ENCODE assay signal across 14 cellular contexts in the genomic region with DNA sequence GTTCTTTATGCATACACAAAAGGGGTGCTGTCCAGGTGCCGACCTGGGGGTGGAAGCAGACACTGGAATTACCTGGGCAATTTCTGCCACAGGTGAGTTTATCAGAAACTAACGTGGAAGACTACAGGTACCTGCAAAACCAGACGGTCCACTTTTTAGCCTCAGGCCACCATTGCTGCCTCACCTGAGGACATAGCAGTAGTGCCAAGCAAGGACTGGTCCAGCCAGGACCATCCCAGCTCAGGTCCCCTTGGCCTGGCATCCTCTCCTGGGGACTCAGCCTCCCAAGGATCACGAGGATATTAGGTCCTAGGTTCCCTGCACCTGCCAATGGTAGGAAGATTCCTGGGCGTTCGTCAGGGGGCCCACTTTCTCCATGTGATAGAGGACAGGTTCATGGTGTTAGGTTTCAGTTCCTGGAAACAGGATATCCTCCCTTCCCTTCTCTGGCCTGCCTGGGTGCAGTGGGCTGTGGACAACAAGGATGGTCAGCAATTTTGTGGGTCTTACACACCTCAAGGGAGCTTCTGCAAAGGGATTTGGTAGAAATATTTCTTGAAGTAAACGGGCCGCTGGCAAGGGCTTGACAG.
DNase-seq lines count a peak whose midpoint lies in the region; ATAC-seq and TF ChIP-seq lines count a peak whose summit lies in the region.
"Had no signal": no experiment of that assay in that cellular context is flagged by ENCODE, and none has a peak within 500 bp of the region (broad histone marks: within the 10 kb centered on the region; RNA-seq: fewer than 3 reads in every experiment).

No MANE protein-coding gene starts in this region.

- H3K27ac ChIP-seq in HUES64 (ENCODE audit: low read depth, low read length): peak overlapping the region; percentile 12; the same call in 1 of the 2 replicates
- no peak overlapping the region for H3K27ac ChIP-seq in duodenal mucosa (ENCODE audit: low read depth, low read length)
- no peak overlapping the region for H3K27ac ChIP-seq in osteoblast (ENCODE audit: low read depth, low read length)
- H3K27ac ChIP-seq: coronary artery, right atrium auricular region, SJSA1 had no signal

- no peak overlapping the region for H3K4me3 ChIP-seq in HUES64 (ENCODE audit: low read length)
- peak overlapping the region; percentile 20 to 55 for H3K4me3 ChIP-seq in duodenal mucosa (ENCODE audit: low read depth in 1 of 2, low read length in 2 of 2)
- H3K4me3 ChIP-seq in osteoblast (ENCODE audit: insufficient read depth, low read length): peak overlapping the region; percentile 34
- H3K4me3 ChIP-seq: coronary artery, right atrium auricular region, SJSA1 had no signal

- H4K20me1 ChIP-seq in osteoblast (ENCODE audit: insufficient read depth, low read length): no peaks in the 10 kb centered on the region

- H3K4me1 ChIP-seq in HUES64 (ENCODE audit: insufficient read depth, low read length) (peaks cover 29% of the 10 kb centered on the region), duodenal mucosa (ENCODE audit: control insufficient read depth in 1 of 2, insufficient read depth in 2 of 2, low read length in 2 of 2) (peaks cover 7 to 9% of the 10 kb centered on the region in 2 donors), osteoblast (ENCODE audit: insufficient read depth, low read length) (peaks cover 14% of the 10 kb centered on the region)

- H3K4me2 ChIP-seq in osteoblast (ENCODE audit: insufficient read depth, low read length): peak overlapping the region; percentile 66

- DNase-seq in DMS53 treated with DMSO at 0.1 percent for 48 hours (lab: John Stamatoyannopoulos, UW; ENCODE audit: unreplicated experiment): peak; percentile 82
- peak; percentile 41 for DNase-seq in osteoblast (ENCODE audit: insufficient read length, low spot score, missing footprints)
- DNase-seq in NCI-H1694 treated with DMSO at 0.1 percent for 48 hours (lab: John Stamatoyannopoulos, UW): no peak
- no peak for DNase-seq in GM19238 (ENCODE audit: insufficient read length, low spot score)
- DNase-seq: hypothalamus; Kasumi-1; stimulated activated naive B cell treated with anti-CD40 and anti-IgM and Interleukin-4, amounts not matched to agents 10 μg/mL and 1 μg/mL and 100 μg/mL, for 72 hours had no signal

- no peaks in the 10 kb centered on the region for H3K27me3 ChIP-seq in HUES64 (ENCODE audit: insufficient read depth, low read length)
- no peaks in the 10 kb centered on the region for H3K27me3 ChIP-seq in duodenal mucosa (ENCODE audit: control insufficient read depth in 1 of 2, insufficient read depth in 2 of 2, low read length in 2 of 2)
- H3K27me3 ChIP-seq in osteoblast (ENCODE audit: insufficient read depth, low read length): peaks cover 3% of the 10 kb centered on the region
- H3K27me3 ChIP-seq: right atrium auricular region, SJSA1 had no signal

- no peak overlapping the region for H3K9ac ChIP-seq in HUES64 (ENCODE audit: low read depth, low read length)
- no peak overlapping the region for H3K9ac ChIP-seq in duodenal mucosa (ENCODE audit: low read depth in 1 of 2, low read length in 2 of 2)

- ATAC-seq in GM21447 (IDR thresholded peaks at IDR 0.05; ENCODE audit: unreplicated experiment) (no peak), HG02571 (IDR thresholded peaks at IDR 0.05; ENCODE audit: unreplicated experiment) (no peak)

- 86% methylated on average over 8 of the region's 8 CpGs for WGBS in HUES64

- peak overlapping the region; percentile 76 for H2AFZ ChIP-seq in osteoblast (ENCODE audit: low read length)

- no peaks in the 10 kb centered on the region for H3K9me3 ChIP-seq in HUES64 (ENCODE audit: insufficient read depth, low read depth, low read length)
- H3K9me3 ChIP-seq in duodenal mucosa (ENCODE audit: control insufficient read depth in 1 of 2, low read length in 2 of 2): no peaks in the 10 kb centered on the region
- H3K9me3 ChIP-seq in osteoblast (ENCODE audit: low read depth, low read length): no peaks in the 10 kb centered on the region
- H3K9me3 ChIP-seq: right atrium auricular region, SJSA1 had no signal

- TF ChIP-seq CTCF in osteoblast (IDR thresholded peaks at IDR 0.05; ENCODE audit: extremely low read depth, low read depth, low read length): no peak

- H3K36me3 ChIP-seq in HUES64 (ENCODE audit: insufficient read depth, low read length): no peaks in the 10 kb centered on the region
- no peaks in the 10 kb centered on the region for H3K36me3 ChIP-seq in duodenal mucosa (ENCODE audit: control insufficient read depth in 1 of 2, insufficient read depth in 2 of 2, low read length in 2 of 2)
- H3K36me3 ChIP-seq in osteoblast (ENCODE audit: insufficient read depth, low read length): no peaks in the 10 kb centered on the region
- H3K36me3 ChIP-seq: right atrium auricular region, SJSA1 had no signal

- H3K79me2 ChIP-seq in osteoblast (ENCODE audit: insufficient read depth, low read length): no peaks in the 10 kb centered on the region

Comparison
In these comparisons a context has a peak if more than half of its experiments do, and no peak if none do; other contexts are left out.
1. DNase-seq: peak in DMS53 treated with DMSO at 0.1 percent for 48 hours (single experiment) and osteoblast (single experiment); none in NCI-H1694 treated with DMSO at 0.1 percent for 48 hours (single experiment) and GM19238 (single experiment).